ENCODE assay signal across 17 cellular contexts in the genomic region with DNA sequence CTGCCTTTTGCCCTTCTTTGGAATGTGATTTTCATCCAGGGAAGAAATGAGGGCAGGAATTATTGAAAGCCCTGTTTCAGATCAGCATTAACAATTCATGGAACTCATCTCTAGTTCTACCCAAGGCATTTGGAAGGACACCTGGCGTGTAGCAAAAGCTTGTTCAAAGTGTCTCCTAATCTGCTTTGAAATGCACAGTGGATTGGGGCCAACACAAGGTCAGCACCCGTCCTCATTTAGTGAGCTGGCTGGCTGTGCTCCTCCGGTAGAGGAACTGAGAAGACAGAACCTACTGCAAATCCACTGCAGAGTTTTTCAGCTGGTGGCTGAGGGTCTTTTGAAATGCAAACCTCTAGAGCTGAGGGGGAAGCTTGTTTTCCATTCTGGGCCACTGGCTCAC.
A peak's percentile ranks its signal among the peaks of the same experiment; 100 is the strongest.
DNase-seq lines count a peak whose midpoint lies in the region; ATAC-seq lines count a peak whose summit lies in the region.
"Had no signal": no experiment of that assay in that cellular context is flagged by ENCODE, and none has a peak within 500 bp of the region (broad histone marks: within the 10 kb centered on the region; RNA-seq: fewer than 3 reads in every experiment).

No MANE protein-coding gene starts in this region.

- H3K27me3 Mint-ChIP-seq in activated CD4-positive, alpha-beta T cell treated with anti-CD3 and anti-CD28 coated beads, Interleukin-2, amount 10 ng/mL, durations not matched to agents 7 days and 5 days: no peaks in the 10 kb centered on the region
- no peaks in the 10 kb centered on the region for H3K27me3 Mint-ChIP-seq in activated CD4-positive, alpha-beta memory T cell treated with anti-CD3 and anti-CD28 coated beads, Interleukin-2, amount 10 ng/mL, durations not matched to agents 7 days and 5 days
- H3K27me3 Mint-ChIP-seq: stimulated activated naive CD8-positive, alpha-beta T cell treated with anti-CD3 and anti-CD28 coated beads, Interleukin-15, amount 100 ng/mL, for 72 hours had no signal

- ATAC-seq in GM18511 (IDR thresholded peaks at IDR 0.05; ENCODE audit: unreplicated experiment) (peak; percentile 68), GM21723 (IDR thresholded peaks at IDR 0.05; ENCODE audit: unreplicated experiment) (peak; percentile 65)
- ATAC-seq: gastroesophageal sphincter; HepG2; stimulated activated naive CD8-positive, alpha-beta T cell treated with anti-CD3 and anti-CD28 coated beads, Interleukin-15, amount 100 ng/mL, for 72 hours had no signal

- DNase-seq in MV-4-11 (lab: John Stamatoyannopoulos, UW) (peak; percentile 57), iPS-NIHi7 (ENCODE audit: extremely low spot score) (peak; percentile 68), T-helper 1 cell (no peak), NCI-H524 treated with DMSO at 0.1 percent for 48 hours (lab: John Stamatoyannopoulos, UW) (no peak)
- DNase-seq in activated CD4-positive, alpha-beta T cell treated with anti-CD3 and anti-CD28 coated beads, Interleukin-2, amount 10 ng/mL, durations not matched to agents 7 days and 5 days: no peak
- no peak for DNase-seq in activated CD4-positive, alpha-beta memory T cell treated with anti-CD3 and anti-CD28 coated beads, Interleukin-2, amount 10 ng/mL, durations not matched to agents 7 days and 5 days
- DNase-seq: activated B cell treated with CpG ODN at 0.5 μM for 24 hours; activated effector memory CD4-positive, alpha-beta T cell treated with Interleukin-2 at 50 U/mL for 16 hours; mesenchymal stem cell; NCI-H2029; NCI-H526; stimulated activated naive CD8-positive, alpha-beta T cell treated with anti-CD3 and anti-CD28 coated beads, Interleukin-15, amount 100 ng/mL, for 72 hours had no signal

- H3K27ac Mint-ChIP-seq in activated CD4-positive, alpha-beta T cell treated with anti-CD3 and anti-CD28 coated beads, Interleukin-2, amount 10 ng/mL, durations not matched to agents 7 days and 5 days: no peak overlapping the region
- H3K27ac Mint-ChIP-seq in activated CD4-positive, alpha-beta memory T cell treated with anti-CD3 and anti-CD28 coated beads, Interleukin-2, amount 10 ng/mL, durations not matched to agents 7 days and 5 days: no peak overlapping the region
- H3K27ac Mint-ChIP-seq: activated B cell treated with CpG ODN at 0.5 μM for 24 hours; stimulated activated naive CD8-positive, alpha-beta T cell treated with anti-CD3 and anti-CD28 coated beads, Interleukin-15, amount 100 ng/mL, for 72 hours had no signal

- no peaks in the 10 kb centered on the region for H3K36me3 Mint-ChIP-seq in activated CD4-positive, alpha-beta T cell treated with anti-CD3 and anti-CD28 coated beads, Interleukin-2, amount 10 ng/mL, durations not matched to agents 7 days and 5 days (ENCODE audit: low read depth)
- H3K36me3 Mint-ChIP-seq in activated CD4-positive, alpha-beta memory T cell treated with anti-CD3 and anti-CD28 coated beads, Interleukin-2, amount 10 ng/mL, durations not matched to agents 7 days and 5 days (ENCODE audit: low read depth): peaks cover 5% of the 10 kb centered on the region

- H3K4me3 Mint-ChIP-seq in activated CD4-positive, alpha-beta T cell treated with anti-CD3 and anti-CD28 coated beads, Interleukin-2, amount 10 ng/mL, durations not matched to agents 7 days and 5 days: no peak overlapping the region
- no peak overlapping the region for H3K4me3 Mint-ChIP-seq in activated CD4-positive, alpha-beta memory T cell treated with anti-CD3 and anti-CD28 coated beads, Interleukin-2, amount 10 ng/mL, durations not matched to agents 7 days and 5 days
- H3K4me3 Mint-ChIP-seq: activated B cell treated with CpG ODN at 0.5 μM for 24 hours; nephron; stimulated activated naive CD8-positive, alpha-beta T cell treated with anti-CD3 and anti-CD28 coated beads, Interleukin-15, amount 100 ng/mL, for 72 hours had no signal

- peaks cover 16% of the 10 kb centered on the region for H3K9me3 Mint-ChIP-seq in activated CD4-positive, alpha-beta T cell treated with anti-CD3 and anti-CD28 coated beads, Interleukin-2, amount 10 ng/mL, durations not matched to agents 7 days and 5 days
- H3K9me3 Mint-ChIP-seq in activated CD4-positive, alpha-beta memory T cell treated with anti-CD3 and anti-CD28 coated beads, Interleukin-2, amount 10 ng/mL, durations not matched to agents 7 days and 5 days: peaks cover 8% of the 10 kb centered on the region

- POLR2A ChIA-PET in activated CD4-positive, alpha-beta T cell treated with anti-CD3 and anti-CD28 coated beads, Interleukin-2, amount 10 ng/mL, durations not matched to agents 7 days and 5 days (lab: Charles Lee): no interaction called here
- POLR2A ChIA-PET in activated CD4-positive, alpha-beta memory T cell treated with anti-CD3 and anti-CD28 coated beads, Interleukin-2, amount 10 ng/mL, durations not matched to agents 7 days and 5 days (lab: Charles Lee): no interaction called here

- peaks cover 8% of the 10 kb centered on the region for H3K4me1 Mint-ChIP-seq in activated CD4-positive, alpha-beta T cell treated with anti-CD3 and anti-CD28 coated beads, Interleukin-2, amount 10 ng/mL, durations not matched to agents 7 days and 5 days
- peaks cover 5% of the 10 kb centered on the region for H3K4me1 Mint-ChIP-seq in activated CD4-positive, alpha-beta memory T cell treated with anti-CD3 and anti-CD28 coated beads, Interleukin-2, amount 10 ng/mL, durations not matched to agents 7 days and 5 days
- H3K4me1 Mint-ChIP-seq: activated B cell treated with CpG ODN at 0.5 μM for 24 hours had no signal

- CTCF ChIA-PET in activated CD4-positive, alpha-beta T cell treated with anti-CD3 and anti-CD28 coated beads, Interleukin-2, amount 10 ng/mL, durations not matched to agents 7 days and 5 days (lab: Charles Lee): interaction anchor here (0.7 to 1.3 kb wide), 2 partner anchors 13 to 25 kb away, joined by 3 read pairs; no protein-coding TSS in a partner anchor
- CTCF ChIA-PET in activated CD4-positive, alpha-beta memory T cell treated with anti-CD3 and anti-CD28 coated beads, Interleukin-2, amount 10 ng/mL, durations not matched to agents 7 days and 5 days (lab: Charles Lee): no interaction called here

Comparison
In these comparisons a context has a peak if more than half of its experiments do, and no peak if none do; other contexts are left out.
1. DNase-seq: peak in MV-4-11 (single experiment) and iPS-NIHi7 (single experiment); none in activated CD4-positive, alpha-beta T cell treated with anti-CD3 and anti-CD28 coated beads, Interleukin-2, amount 10 ng/mL, durations not matched to agents 7 days and 5 days (single experiment), T-helper 1 cell (0 of 5), activated CD4-positive, alpha-beta memory T cell treated with anti-CD3 and anti-CD28 coated beads, Interleukin-2, amount 10 ng/mL, durations not matched to agents 7 days and 5 days (single experiment) and NCI-H524 treated with DMSO at 0.1 percent for 48 hours (single experiment).